ENCODE assay signal across 12 cellular contexts in genomic region chr5:43309122-43309521, GRCh38. TPM values are rescaled to one million over a fixed set of nuclear protein-coding genes. Genes with fewer than 3 reads are reported as not detected.
DNase-seq lines count a peak whose midpoint lies in the region; ATAC-seq and TF ChIP-seq lines count a peak whose summit lies in the region.
"Had no signal": no experiment of that assay in that cellular context is flagged by ENCODE, and none has a peak within 500 bp of the region (broad histone marks: within the 10 kb centered on the region; RNA-seq: fewer than 3 reads in every experiment).

No MANE protein-coding gene starts in this region.

- H3K36me3 ChIP-seq in Karpas-422 (ENCODE audit: insufficient read depth, low read length) (peaks cover 61% of the 10 kb centered on the region), mesodermal cell (ENCODE audit: control insufficient read depth, insufficient read depth, low read length) (peaks cover 74% of the 10 kb centered on the region)

- 20 to 50% methylated on average over 1 of the region's 3 CpGs for WGBS in mesodermal cell (ENCODE audit: insufficient coverage in 2 of 2), 2 experiments

- H2AFZ ChIP-seq in Karpas-422 (ENCODE audit: low read length): no peak overlapping the region

- H4K20me1 ChIP-seq in Karpas-422 (ENCODE audit: insufficient read depth, low read depth, low read length): peaks cover 57% of the 10 kb centered on the region

- H3K4me3 ChIP-seq in Karpas-422 (ENCODE audit: low read length) (peak overlapping the region; percentile 98), mesodermal cell (ENCODE audit: extremely low read depth, insufficient read depth, low read length, poor library complexity, severe bottlenecking) (peak overlapping the region; percentile 99)
- H3K4me3 ChIP-seq: mucosa of descending colon, skin epidermis had no signal

- H3K9me3 Mint-ChIP-seq in brain: peaks cover 0 to 4% (median 0%) of the 10 kb centered on the region in 5 experiments
- H3K9me3 Mint-ChIP-seq: CD4-positive, CD25-positive, alpha-beta regulatory T cell had no signal

- H3K9me2 ChIP-seq in Karpas-422 (replicated peaks; ENCODE audit: insufficient read depth, low read length): no peaks in the 10 kb centered on the region

- DNase-seq in Karpas-422: no peak
- DNase-seq in NCI-H345 treated with DMSO at 0.1 percent for 48 hours (lab: John Stamatoyannopoulos, UW; ENCODE audit: unreplicated experiment): no peak
- DNase-seq in GDM1 (lab: John Stamatoyannopoulos, UW): no peak
- no peak for DNase-seq in activated effector memory CD4-positive, alpha-beta T cell treated with Interleukin-2 at 50 U/mL for 16 hours
- DNase-seq: activated gamma-delta T cell; CD4-positive, CD25-positive, alpha-beta regulatory T cell; mucosa of descending colon had no signal

- H3K36me3 Mint-ChIP-seq in brain: peaks cover 58% of the 10 kb centered on the region
- H3K36me3 Mint-ChIP-seq: CD4-positive, CD25-positive, alpha-beta regulatory T cell had no signal

- H3K27me3 Mint-ChIP-seq in brain: peaks cover 18% of the 10 kb centered on the region
- H3K27me3 Mint-ChIP-seq: CD4-positive, CD25-positive, alpha-beta regulatory T cell had no signal

- peak overlapping the region; percentile 22; the same call in 1 of the 2 replicates for H3K27ac ChIP-seq in C4-2B
- peak overlapping the region; percentile 94 for H3K27ac ChIP-seq in Karpas-422 (ENCODE audit: low read length)
- peak overlapping the region; percentile 19 for H3K27ac ChIP-seq in mesodermal cell (ENCODE audit: low read depth, low read length, severe bottlenecking)

- H3K27me3 ChIP-seq in Karpas-422 (ENCODE audit: low read length): no peaks in the 10 kb centered on the region

- peaks cover 87% of the 10 kb centered on the region for H3K4me1 Mint-ChIP-seq in brain

- peak overlapping the region; percentile 63 to 94 (median 87) for H3K27ac Mint-ChIP-seq in brain

- no peak for ATAC-seq in GM18498 (IDR thresholded peaks at IDR 0.05; ENCODE audit: unreplicated experiment)
- ATAC-seq: mucosa of descending colon had no signal

- peaks cover 79% of the 10 kb centered on the region for H3K4me1 ChIP-seq in Karpas-422 (ENCODE audit: low read length)
- H3K4me1 ChIP-seq in mesodermal cell (ENCODE audit: control insufficient read depth, insufficient read depth, low read length, poor library complexity, severe bottlenecking): peaks cover 19% of the 10 kb centered on the region

- H3K9me3 ChIP-seq in Karpas-422 (ENCODE audit: low read length): no peaks in the 10 kb centered on the region
- H3K9me3 ChIP-seq in mesodermal cell (ENCODE audit: control insufficient read depth, low read length): no peaks in the 10 kb centered on the region
- H3K9me3 ChIP-seq: mucosa of descending colon had no signal

- H3K9ac ChIP-seq in Karpas-422 (ENCODE audit: low read length): peak overlapping the region; percentile 39

- peak overlapping the region; percentile 88 for H3K4me2 ChIP-seq in Karpas-422 (ENCODE audit: low read depth, low read length, poor library complexity, severe bottlenecking)

- peaks cover 89% of the 10 kb centered on the region for H3K79me2 ChIP-seq in Karpas-422 (ENCODE audit: low read length)

- no peak for TF ChIP-seq CTCF in C4-2B (conservative IDR thresholded peaks at IDR 0.05)
- no peak for TF ChIP-seq CTCF in brain (conservative IDR thresholded peaks at IDR 0.05)

- H3K4me3 Mint-ChIP-seq in brain: peak overlapping the region; percentile 89 to 99 (median 98)

RNA-seq across cellular contexts. Expression of gene HMGCS1, which starts 4.1 kb away (rescaled TPM):
- 131 and 184 TPM in 2 replicates for total RNA-seq in Karpas-422 (2014; rRNA removed; shearing (Covaris generic); ENCODE audit: low replicate concordance)
- polyA plus RNA-seq in brain (ENCODE audit: insufficient read depth, low read depth, low replicate concordance): 35.3 TPM
- polyA plus RNA-seq in mesodermal cell (2013, experiment 1 of 2): 384 TPM
- 381 TPM for polyA plus RNA-seq in mesodermal cell (2013, experiment 2 of 2)

Comparison
In these comparisons a context has a peak if more than half of its experiments do, and no peak if none do; other contexts are left out.
1. H3K27ac ChIP-seq: peak in every context shown above with its lines; median percentile 94 in Karpas-422; 22 in C4-2B; 19 in mesodermal cell.